Comparison of ENCODE assay signal across 1 cellular context in genomic region chr18:44807766-44808165, GRCh38.
TF ChIP-seq lines count a peak whose summit lies in the region.

No MANE protein-coding gene starts in this region.

TF ChIP-seq in HepG2, 621 proteins besides CTCF, POLR2A, EP300 and RAD21 (continued from another document):
- TF ChIP-seq, protein P1, sequence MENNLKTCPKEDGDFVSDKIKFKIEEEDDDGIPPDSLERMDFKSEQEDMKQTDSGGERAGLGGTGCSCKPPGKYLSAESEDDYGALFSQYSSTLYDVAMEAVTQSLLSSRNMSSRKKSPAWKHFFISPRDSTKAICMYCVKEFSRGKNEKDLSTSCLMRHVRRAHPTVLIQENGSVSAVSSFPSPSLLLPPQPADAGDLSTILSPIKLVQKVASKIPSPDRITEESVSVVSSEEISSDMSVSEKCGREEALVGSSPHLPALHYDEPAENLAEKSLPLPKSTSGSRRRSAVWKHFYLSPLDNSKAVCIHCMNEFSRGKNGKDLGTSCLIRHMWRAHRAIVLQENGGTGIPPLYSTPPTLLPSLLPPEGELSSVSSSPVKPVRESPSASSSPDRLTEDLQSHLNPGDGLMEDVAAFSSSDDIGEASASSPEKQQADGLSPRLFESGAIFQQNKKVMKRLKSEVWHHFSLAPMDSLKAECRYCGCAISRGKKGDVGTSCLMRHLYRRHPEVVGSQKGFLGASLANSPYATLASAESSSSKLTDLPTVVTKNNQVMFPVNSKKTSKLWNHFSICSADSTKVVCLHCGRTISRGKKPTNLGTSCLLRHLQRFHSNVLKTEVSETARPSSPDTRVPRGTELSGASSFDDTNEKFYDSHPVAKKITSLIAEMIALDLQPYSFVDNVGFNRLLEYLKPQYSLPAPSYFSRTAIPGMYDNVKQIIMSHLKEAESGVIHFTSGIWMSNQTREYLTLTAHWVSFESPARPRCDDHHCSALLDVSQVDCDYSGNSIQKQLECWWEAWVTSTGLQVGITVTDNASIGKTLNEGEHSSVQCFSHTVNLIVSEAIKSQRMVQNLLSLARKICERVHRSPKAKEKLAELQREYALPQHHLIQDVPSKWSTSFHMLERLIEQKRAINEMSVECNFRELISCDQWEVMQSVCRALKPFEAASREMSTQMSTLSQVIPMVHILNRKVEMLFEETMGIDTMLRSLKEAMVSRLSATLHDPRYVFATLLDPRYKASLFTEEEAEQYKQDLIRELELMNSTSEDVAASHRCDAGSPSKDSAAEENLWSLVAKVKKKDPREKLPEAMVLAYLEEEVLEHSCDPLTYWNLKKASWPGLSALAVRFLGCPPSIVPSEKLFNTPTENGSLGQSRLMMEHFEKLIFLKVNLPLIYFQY (CRISPR knock-in tag; IDR thresholded peaks at IDR 0.05; ENCODE audit: borderline replicate concordance), result no peak
- TF ChIP-seq RFXAP (CRISPR knock-in tag; IDR thresholded peaks at IDR 0.05; ENCODE audit: borderline replicate concordance) (no peak), FOXA3 (CRISPR knock-in tag; IDR thresholded peaks at IDR 0.05) (0 out of 2 replicates have a peak, but pooled peaks have one; percentile 22), ARID5B (CRISPR knock-in tag; IDR thresholded peaks at IDR 0.05) (0 out of 2 replicates have a peak, but pooled peaks have one; percentile 35), CERS6 (CRISPR knock-in tag; IDR thresholded peaks at IDR 0.05) (no peak), ZNF232 (CRISPR knock-in tag; IDR thresholded peaks at IDR 0.05; ENCODE audit: borderline replicate concordance) (no peak), ZNF264 (CRISPR knock-in tag; IDR thresholded peaks at IDR 0.05) (no peak), ZNF766 (CRISPR knock-in tag; IDR thresholded peaks at IDR 0.05; ENCODE audit: borderline replicate concordance) (no peak), ADNP (CRISPR knock-in tag; IDR thresholded peaks at IDR 0.05) (no peak), ZMYM4 (CRISPR knock-in tag; IDR thresholded peaks at IDR 0.05) (0 out of 2 replicates have a peak, but pooled peaks have one; percentile 39), ZFY (CRISPR knock-in tag; IDR thresholded peaks at IDR 0.05) (no peak), SOX6 (IDR thresholded peaks at IDR 0.05) (no peak), SOX6 (CRISPR knock-in tag; IDR thresholded peaks at IDR 0.05) (no peak), SALL1 (CRISPR knock-in tag; IDR thresholded peaks at IDR 0.05) (peak; percentile 30; the same call in 1 of the 2 replicates), NR2F6 (IDR thresholded peaks at IDR 0.05) (no peak), NR2F6 (CRISPR knock-in tag; IDR thresholded peaks at IDR 0.05) (0 out of 2 replicates have a peak, but pooled peaks have one; percentile 21), ZNF530 (CRISPR knock-in tag; IDR thresholded peaks at IDR 0.05; ENCODE audit: low read depth) (no peak), HNF4G (IDR thresholded peaks at IDR 0.05; ENCODE audit: borderline replicate concordance, low read depth, low read length) (peak; percentile 67), HNF4G (CRISPR knock-in tag; IDR thresholded peaks at IDR 0.05; ENCODE audit: borderline replicate concordance, low read depth) (0 out of 2 replicates have a peak, but pooled peaks have one; percentile 28), RXRB (CRISPR knock-in tag; IDR thresholded peaks at IDR 0.05; ENCODE audit: borderline replicate concordance) (no peak), SNAPC2 (CRISPR knock-in tag; IDR thresholded peaks at IDR 0.05) (no peak), SP2 (CRISPR knock-in tag; IDR thresholded peaks at IDR 0.05) (no peak), CREM (IDR thresholded peaks at IDR 0.05) (no peak), CREM (CRISPR knock-in tag; IDR thresholded peaks at IDR 0.05) (no peak), ZNF629 (CRISPR knock-in tag; conservative IDR thresholded peaks at IDR 0.05) (no peak), ZNF572 (CRISPR knock-in tag; IDR thresholded peaks at IDR 0.05) (no peak), SMARCE1 (IDR thresholded peaks at IDR 0.05; ENCODE audit: borderline replicate concordance) (no peak), TBX3 (IDR thresholded peaks at IDR 0.05; ENCODE audit: borderline replicate concordance) (no peak), SALL2 (CRISPR knock-in tag; IDR thresholded peaks at IDR 0.05) (no peak), TEAD3 (CRISPR knock-in tag; optimal IDR thresholded peaks at IDR 0.05; ENCODE audit: borderline replicate concordance) (peak; percentile 81), MYPOP (CRISPR knock-in tag; IDR thresholded peaks at IDR 0.05) (no peak)
- TF ChIP-seq, protein P2, sequence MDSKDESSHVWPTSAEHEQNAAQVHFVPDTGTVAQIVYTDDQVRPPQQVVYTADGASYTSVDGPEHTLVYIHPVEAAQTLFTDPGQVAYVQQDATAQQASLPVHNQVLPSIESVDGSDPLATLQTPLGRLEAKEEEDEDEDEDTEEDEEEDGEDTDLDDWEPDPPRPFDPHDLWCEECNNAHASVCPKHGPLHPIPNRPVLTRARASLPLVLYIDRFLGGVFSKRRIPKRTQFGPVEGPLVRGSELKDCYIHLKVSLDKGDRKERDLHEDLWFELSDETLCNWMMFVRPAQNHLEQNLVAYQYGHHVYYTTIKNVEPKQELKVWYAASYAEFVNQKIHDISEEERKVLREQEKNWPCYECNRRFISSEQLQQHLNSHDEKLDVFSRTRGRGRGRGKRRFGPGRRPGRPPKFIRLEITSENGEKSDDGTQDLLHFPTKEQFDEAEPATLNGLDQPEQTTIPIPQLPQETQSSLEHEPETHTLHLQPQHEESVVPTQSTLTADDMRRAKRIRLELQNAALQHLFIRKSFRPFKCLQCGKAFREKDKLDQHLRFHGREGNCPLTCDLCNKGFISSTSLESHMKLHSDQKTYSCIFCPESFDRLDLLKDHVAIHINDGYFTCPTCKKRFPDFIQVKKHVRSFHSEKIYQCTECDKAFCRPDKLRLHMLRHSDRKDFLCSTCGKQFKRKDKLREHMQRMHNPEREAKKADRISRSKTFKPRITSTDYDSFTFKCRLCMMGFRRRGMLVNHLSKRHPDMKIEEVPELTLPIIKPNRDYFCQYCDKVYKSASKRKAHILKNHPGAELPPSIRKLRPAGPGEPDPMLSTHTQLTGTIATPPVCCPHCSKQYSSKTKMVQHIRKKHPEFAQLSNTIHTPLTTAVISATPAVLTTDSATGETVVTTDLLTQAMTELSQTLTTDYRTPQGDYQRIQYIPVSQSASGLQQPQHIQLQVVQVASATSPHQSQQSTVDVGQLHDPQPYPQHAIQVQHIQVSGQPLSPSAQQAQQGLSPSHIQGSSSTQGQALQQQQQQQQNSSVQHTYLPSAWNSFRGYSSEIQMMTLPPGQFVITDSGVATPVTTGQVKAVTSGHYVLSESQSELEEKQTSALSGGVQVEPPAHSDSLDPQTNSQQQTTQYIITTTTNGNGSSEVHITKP (CRISPR knock-in tag; IDR thresholded peaks at IDR 0.05; ENCODE audit: low read depth), result 0 out of 2 replicates have a peak, but pooled peaks have one; percentile 38
- TF ChIP-seq, protein P3, sequence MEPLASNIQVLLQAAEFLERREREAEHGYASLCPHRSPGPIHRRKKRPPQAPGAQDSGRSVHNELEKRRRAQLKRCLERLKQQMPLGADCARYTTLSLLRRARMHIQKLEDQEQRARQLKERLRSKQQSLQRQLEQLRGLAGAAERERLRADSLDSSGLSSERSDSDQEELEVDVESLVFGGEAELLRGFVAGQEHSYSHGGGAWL (CRISPR knock-in tag; IDR thresholded peaks at IDR 0.05), result no peak
- TF ChIP-seq, protein P4, sequence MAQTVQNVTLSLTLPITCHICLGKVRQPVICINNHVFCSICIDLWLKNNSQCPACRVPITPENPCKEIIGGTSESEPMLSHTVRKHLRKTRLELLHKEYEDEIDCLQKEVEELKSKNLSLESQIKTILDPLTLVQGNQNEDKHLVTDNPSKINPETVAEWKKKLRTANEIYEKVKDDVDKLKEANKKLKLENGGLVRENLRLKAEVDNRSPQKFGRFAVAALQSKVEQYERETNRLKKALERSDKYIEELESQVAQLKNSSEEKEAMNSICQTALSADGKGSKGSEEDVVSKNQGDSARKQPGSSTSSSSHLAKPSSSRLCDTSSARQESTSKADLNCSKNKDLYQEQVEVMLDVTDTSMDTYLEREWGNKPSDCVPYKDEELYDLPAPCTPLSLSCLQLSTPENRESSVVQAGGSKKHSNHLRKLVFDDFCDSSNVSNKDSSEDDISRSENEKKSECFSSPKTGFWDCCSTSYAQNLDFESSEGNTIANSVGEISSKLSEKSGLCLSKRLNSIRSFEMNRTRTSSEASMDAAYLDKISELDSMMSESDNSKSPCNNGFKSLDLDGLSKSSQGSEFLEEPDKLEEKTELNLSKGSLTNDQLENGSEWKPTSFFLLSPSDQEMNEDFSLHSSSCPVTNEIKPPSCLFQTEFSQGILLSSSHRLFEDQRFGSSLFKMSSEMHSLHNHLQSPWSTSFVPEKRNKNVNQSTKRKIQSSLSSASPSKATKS (CRISPR knock-in tag; IDR thresholded peaks at IDR 0.05), result no peak
- TF ChIP-seq, protein P5, sequence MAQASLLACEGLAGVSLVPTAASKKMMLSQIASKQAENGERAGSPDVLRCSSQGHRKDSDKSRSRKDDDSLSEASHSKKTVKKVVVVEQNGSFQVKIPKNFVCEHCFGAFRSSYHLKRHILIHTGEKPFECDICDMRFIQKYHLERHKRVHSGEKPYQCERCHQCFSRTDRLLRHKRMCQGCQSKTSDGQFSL (CRISPR knock-in tag; IDR thresholded peaks at IDR 0.05), result no peak
- TF ChIP-seq, protein P6, sequence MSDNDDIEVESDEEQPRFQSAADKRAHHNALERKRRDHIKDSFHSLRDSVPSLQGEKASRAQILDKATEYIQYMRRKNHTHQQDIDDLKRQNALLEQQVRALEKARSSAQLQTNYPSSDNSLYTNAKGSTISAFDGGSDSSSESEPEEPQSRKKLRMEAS (IDR thresholded peaks at IDR 0.05), result 0 out of 2 replicates have a peak, but pooled peaks have one; percentile 15
TF ChIP-seq in HepG2: peak in this region for 13.
